11 cellular contexts compared by ENCODE assay signal in genomic region chr11:106399075-106399500, GRCh38.
DNase-seq lines count a peak whose midpoint lies in the region; ATAC-seq and TF ChIP-seq lines count a peak whose summit lies in the region.
"Had no signal": no experiment of that assay in that cellular context is flagged by ENCODE, and none has a peak within 500 bp of the region (broad histone marks: within the 10 kb centered on the region; RNA-seq: fewer than 3 reads in every experiment).

No MANE protein-coding gene starts in this region.

- no peak overlapping the region for H3K27ac Mint-ChIP-seq in GM23338
- peak overlapping the region; percentile 5 for H3K27ac Mint-ChIP-seq in glutamatergic neuron (ENCODE audit: unreplicated experiment)
- H3K27ac Mint-ChIP-seq: endodermal cell had no signal

- H3K4me3 ChIP-seq in GM23338, result no peak overlapping the region
- no peak overlapping the region for H3K4me3 ChIP-seq in smooth muscle cell
- H3K4me3 ChIP-seq: K562 had no signal

- no peak overlapping the region for H3K4me3 Mint-ChIP-seq in GM23338
- H3K4me3 Mint-ChIP-seq in glutamatergic neuron (ENCODE audit: unreplicated experiment), result no peak overlapping the region
- H3K4me3 Mint-ChIP-seq: endodermal cell had no signal

- DNase-seq in GM23338 (ENCODE audit: low spot score) (no peak), T1000 (lab: John Stamatoyannopoulos, UW) (peak; percentile 78), glutamatergic neuron (no peak), smooth muscle cell (lab: John Stamatoyannopoulos, UW; ENCODE audit: unreplicated experiment) (peak; percentile 15), KBM-7 (no peak), DMS 273 (lab: John Stamatoyannopoulos, UW; ENCODE audit: unreplicated experiment) (no peak)
- DNase-seq: endodermal cell, OCI-M1 had no signal

- WGBS in smooth muscle cell (ENCODE audit: low lambda C conversion rate), result 0% methylated on average over 3 of the region's 3 CpGs

- H3K9me3 Mint-ChIP-seq in GM23338, result peaks cover 22% of the 10 kb centered on the region
- H3K9me3 Mint-ChIP-seq in glutamatergic neuron (ENCODE audit: unreplicated experiment), result peaks cover 5% of the 10 kb centered on the region

- H3K9me3 ChIP-seq in smooth muscle cell (replicated peaks; ENCODE audit: low read depth), result no peaks in the 10 kb centered on the region

- ATAC-seq in GM23338, result no peak
- ATAC-seq in HG02623 (IDR thresholded peaks at IDR 0.05; ENCODE audit: unreplicated experiment), result no peak
- no peak for ATAC-seq in GM19397 (IDR thresholded peaks at IDR 0.05; ENCODE audit: unreplicated experiment)
- ATAC-seq: K562 had no signal

- no peaks in the 10 kb centered on the region for H3K4me1 ChIP-seq in GM23338 (ENCODE audit: insufficient read depth)
- H3K4me1 ChIP-seq in smooth muscle cell (ENCODE audit: low read depth), result peaks cover 23% of the 10 kb centered on the region

- H3K36me3 ChIP-seq in GM23338 (ENCODE audit: insufficient read depth) (peaks cover 5% of the 10 kb centered on the region; the same call in 1 of the 2 replicates), smooth muscle cell (ENCODE audit: low read depth) (no peaks in the 10 kb centered on the region)

- in situ Hi-C loops in KBM-7 (cut with MboI; ENCODE audit: low pct_unique_long_range_greater_than_20kb, low sequenced_read_pairs), result no loop called here

- H3K27ac ChIP-seq in GM23338 (ENCODE audit: low read depth) (no peak overlapping the region), smooth muscle cell (ENCODE audit: low read depth) (peak overlapping the region; percentile 93)

- no peaks in the 10 kb centered on the region for H3F3A ChIP-seq in GM23338 (replicated peaks; ENCODE audit: low read depth)
- peaks cover 29% of the 10 kb centered on the region for H3F3A ChIP-seq in smooth muscle cell (ENCODE audit: low read depth)

- peaks cover 21% of the 10 kb centered on the region for H3K36me3 Mint-ChIP-seq in GM23338 (ENCODE audit: low read depth)
- H3K36me3 Mint-ChIP-seq in glutamatergic neuron (ENCODE audit: unreplicated experiment), result peaks cover 7% of the 10 kb centered on the region

- H4K20me1 ChIP-seq in GM23338 (replicated peaks; ENCODE audit: insufficient read depth), result no peaks in the 10 kb centered on the region
- H4K20me1 ChIP-seq in smooth muscle cell (ENCODE audit: low read depth), result no peaks in the 10 kb centered on the region

- H3K9ac ChIP-seq in smooth muscle cell (ENCODE audit: low read depth), result peak overlapping the region; percentile 32

- H3K9me2 ChIP-seq in GM23338 (ENCODE audit: insufficient read depth), result 0 out of 2 replicates have a peak, but pooled peaks cover 4% of the 10 kb centered on the region

- H3K4me1 Mint-ChIP-seq in GM23338 (no peaks in the 10 kb centered on the region; the same call in 2 of the 3 replicates), glutamatergic neuron (ENCODE audit: low read depth, unreplicated experiment) (peaks cover 7% of the 10 kb centered on the region)
- H3K4me1 Mint-ChIP-seq: endodermal cell had no signal

- H3K27me3 ChIP-seq in GM23338 (ENCODE audit: insufficient read depth) (no peaks in the 10 kb centered on the region), smooth muscle cell (ENCODE audit: low read depth) (no peaks in the 10 kb centered on the region)

- no peak for TF ChIP-seq CTCF in GM23338 (conservative IDR thresholded peaks at IDR 0.05; ENCODE audit: low read depth in 2 of 2)
- no peak for TF ChIP-seq CTCF in glutamatergic neuron (IDR thresholded peaks at IDR 0.05; ENCODE audit: partially characterized antibody, unreplicated experiment)
- no peak for TF ChIP-seq CTCF in smooth muscle cell (IDR thresholded peaks at IDR 0.05; ENCODE audit: borderline replicate concordance, insufficient read depth, poor library complexity, severe bottlenecking)

- no peak overlapping the region for H3K4me2 ChIP-seq in GM23338
- peak overlapping the region; percentile 44 for H3K4me2 ChIP-seq in smooth muscle cell

- no peaks in the 10 kb centered on the region for H3K79me2 ChIP-seq in GM23338 (replicated peaks; ENCODE audit: insufficient read depth)
- H3K79me2 ChIP-seq in smooth muscle cell (ENCODE audit: low read depth), result no peaks in the 10 kb centered on the region

- H2AFZ ChIP-seq in GM23338, result 0 out of 2 replicates have a peak overlapping the region, but pooled peaks have one; percentile 56
- H2AFZ ChIP-seq in smooth muscle cell (ENCODE audit: low read depth), result no peak overlapping the region

- H3K27me3 Mint-ChIP-seq in GM23338 (ENCODE audit: insufficient read depth, low read depth, poor library complexity) (no peaks in the 10 kb centered on the region), glutamatergic neuron (ENCODE audit: unreplicated experiment) (peaks cover 4% of the 10 kb centered on the region)

TF ChIP-seq in GM23338, 12 proteins besides CTCF, POLR2A, EP300 and RAD21:
- TF ChIP-seq POLR2AphosphoS5 (IDR thresholded peaks at IDR 0.05; ENCODE audit: low read depth) (no peak), NANOG (IDR thresholded peaks at IDR 0.05; ENCODE audit: borderline replicate concordance) (no peak), ZNF331 (CRISPR knock-in tag; IDR thresholded peaks at IDR 0.05; ENCODE audit: low read depth) (no peak)
- TF ChIP-seq, protein P1, sequence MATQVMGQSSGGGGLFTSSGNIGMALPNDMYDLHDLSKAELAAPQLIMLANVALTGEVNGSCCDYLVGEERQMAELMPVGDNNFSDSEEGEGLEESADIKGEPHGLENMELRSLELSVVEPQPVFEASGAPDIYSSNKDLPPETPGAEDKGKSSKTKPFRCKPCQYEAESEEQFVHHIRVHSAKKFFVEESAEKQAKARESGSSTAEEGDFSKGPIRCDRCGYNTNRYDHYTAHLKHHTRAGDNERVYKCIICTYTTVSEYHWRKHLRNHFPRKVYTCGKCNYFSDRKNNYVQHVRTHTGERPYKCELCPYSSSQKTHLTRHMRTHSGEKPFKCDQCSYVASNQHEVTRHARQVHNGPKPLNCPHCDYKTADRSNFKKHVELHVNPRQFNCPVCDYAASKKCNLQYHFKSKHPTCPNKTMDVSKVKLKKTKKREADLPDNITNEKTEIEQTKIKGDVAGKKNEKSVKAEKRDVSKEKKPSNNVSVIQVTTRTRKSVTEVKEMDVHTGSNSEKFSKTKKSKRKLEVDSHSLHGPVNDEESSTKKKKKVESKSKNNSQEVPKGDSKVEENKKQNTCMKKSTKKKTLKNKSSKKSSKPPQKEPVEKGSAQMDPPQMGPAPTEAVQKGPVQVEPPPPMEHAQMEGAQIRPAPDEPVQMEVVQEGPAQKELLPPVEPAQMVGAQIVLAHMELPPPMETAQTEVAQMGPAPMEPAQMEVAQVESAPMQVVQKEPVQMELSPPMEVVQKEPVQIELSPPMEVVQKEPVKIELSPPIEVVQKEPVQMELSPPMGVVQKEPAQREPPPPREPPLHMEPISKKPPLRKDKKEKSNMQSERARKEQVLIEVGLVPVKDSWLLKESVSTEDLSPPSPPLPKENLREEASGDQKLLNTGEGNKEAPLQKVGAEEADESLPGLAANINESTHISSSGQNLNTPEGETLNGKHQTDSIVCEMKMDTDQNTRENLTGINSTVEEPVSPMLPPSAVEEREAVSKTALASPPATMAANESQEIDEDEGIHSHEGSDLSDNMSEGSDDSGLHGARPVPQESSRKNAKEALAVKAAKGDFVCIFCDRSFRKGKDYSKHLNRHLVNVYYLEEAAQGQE (IDR thresholded peaks at IDR 0.05; ENCODE audit: unreplicated experiment), result no peak

Comparison
In these comparisons a context has a peak if more than half of its experiments do, and no peak if none do; other contexts are left out.
1. DNase-seq: peak in T1000 (single experiment) and smooth muscle cell (single experiment); none in GM23338 (single experiment), glutamatergic neuron (single experiment), KBM-7 (single experiment) and DMS 273 (single experiment).